In genomic region chr1:167223144-167224103, GRCh38 we compare ENCODE assay signal across 8 cellular contexts. TPM values are rescaled to one million over a fixed set of nuclear protein-coding genes. Genes with fewer than 3 reads are reported as not detected.
DNase-seq lines count a peak whose midpoint lies in the region; ATAC-seq, FAIRE-seq and TF ChIP-seq lines count a peak whose summit lies in the region.

No MANE protein-coding gene starts in this region.

- intact Hi-C loops in vagina (cut with DNase I), result no loop called here

- H3K36me3 Mint-ChIP-seq in stimulated activated naive CD8-positive, alpha-beta T cell treated with anti-CD3 and anti-CD28 coated beads, Interleukin-15, Interleukin-2, amounts not matched to agents 100 ng/mL and 50 ng/mL, for 24 hours (ENCODE audit: low read depth), result no peaks in the 10 kb centered on the region
- H3K36me3 Mint-ChIP-seq in activated CD4-positive, alpha-beta memory T cell treated with anti-CD3 and anti-CD28 coated beads, Interleukin-2, amount 10 ng/mL, durations not matched to agents 7 days and 5 days (ENCODE audit: low read depth), result peaks cover 14% of the 10 kb centered on the region

- TF ChIP-seq CTCF in vagina (IDR thresholded peaks at IDR 0.05), result no peak

- no peak overlapping the region for H3K4me3 ChIP-seq in vagina

- no peaks in the 10 kb centered on the region for H3K9me3 Mint-ChIP-seq in stimulated activated naive CD8-positive, alpha-beta T cell treated with anti-CD3 and anti-CD28 coated beads, Interleukin-15, Interleukin-2, amounts not matched to agents 100 ng/mL and 50 ng/mL, for 24 hours
- H3K9me3 Mint-ChIP-seq in activated CD4-positive, alpha-beta memory T cell treated with anti-CD3 and anti-CD28 coated beads, Interleukin-2, amount 10 ng/mL, durations not matched to agents 7 days and 5 days, result peaks cover 2% of the 10 kb centered on the region

- H3K27ac Mint-ChIP-seq in stimulated activated naive CD8-positive, alpha-beta T cell treated with anti-CD3 and anti-CD28 coated beads, Interleukin-15, Interleukin-2, amounts not matched to agents 100 ng/mL and 50 ng/mL, for 24 hours, result peak overlapping the region; percentile 98
- peak overlapping the region; percentile 1 for H3K27ac Mint-ChIP-seq in activated CD4-positive, alpha-beta memory T cell treated with anti-CD3 and anti-CD28 coated beads, Interleukin-2, amount 10 ng/mL, durations not matched to agents 7 days and 5 days

- H3K27me3 ChIP-seq in layer of hippocampus (ENCODE audit: control insufficient read depth, insufficient read depth, low read length), result no peaks in the 10 kb centered on the region
- no peaks in the 10 kb centered on the region for H3K27me3 ChIP-seq in vagina

- CTCF ChIA-PET in activated CD4-positive, alpha-beta memory T cell treated with anti-CD3 and anti-CD28 coated beads, Interleukin-2, amount 10 ng/mL, durations not matched to agents 7 days and 5 days (lab: Charles Lee), result interaction anchor here (0.8 to 2.3 kb wide), 7 partner anchors 15 to 348 kb away, joined by 3 to 6 read pairs (median 5); partner anchors contain the start of genes CD247 and TADA1

- FAIRE-seq in GM19239 (lab: Jason Lieb, UNC), result no peak

- no peak for TF ChIP-seq POLR2A in vagina (IDR thresholded peaks at IDR 0.05)

- no peak for ATAC-seq in stimulated activated naive CD8-positive, alpha-beta T cell treated with anti-CD3 and anti-CD28 coated beads, Interleukin-15, Interleukin-2, amounts not matched to agents 100 U/mL and 50 U/mL, for 24 hours
- ATAC-seq in GM18909 (IDR thresholded peaks at IDR 0.05; ENCODE audit: poor library complexity, unreplicated experiment) (no peak), HG02623 (IDR thresholded peaks at IDR 0.05; ENCODE audit: unreplicated experiment) (no peak)

- H3K4me3 Mint-ChIP-seq in stimulated activated naive CD8-positive, alpha-beta T cell treated with anti-CD3 and anti-CD28 coated beads, Interleukin-15, Interleukin-2, amounts not matched to agents 100 ng/mL and 50 ng/mL, for 24 hours, result peak overlapping the region; percentile 95
- H3K4me3 Mint-ChIP-seq in activated CD4-positive, alpha-beta memory T cell treated with anti-CD3 and anti-CD28 coated beads, Interleukin-2, amount 10 ng/mL, durations not matched to agents 7 days and 5 days, result no peak overlapping the region

- H3K9me3 ChIP-seq in vagina, result no peaks in the 10 kb centered on the region

- H3K27ac ChIP-seq in layer of hippocampus (ENCODE audit: low read depth, low read length), result peak overlapping the region; percentile 90
- peak overlapping the region; percentile 100 for H3K27ac ChIP-seq in vagina

- POLR2A ChIA-PET in activated CD4-positive, alpha-beta memory T cell treated with anti-CD3 and anti-CD28 coated beads, Interleukin-2, amount 10 ng/mL, durations not matched to agents 7 days and 5 days (lab: Charles Lee), result interaction anchor here (1.6 to 2.8 kb wide), 3 partner anchors 10 to 733 kb away, joined by 3 to 14 read pairs (median 6); no protein-coding TSS in a partner anchor

- H3K36me3 ChIP-seq in vagina, result no peaks in the 10 kb centered on the region

- no peaks in the 10 kb centered on the region for H3K27me3 Mint-ChIP-seq in stimulated activated naive CD8-positive, alpha-beta T cell treated with anti-CD3 and anti-CD28 coated beads, Interleukin-15, Interleukin-2, amounts not matched to agents 100 ng/mL and 50 ng/mL, for 24 hours
- H3K27me3 Mint-ChIP-seq in activated CD4-positive, alpha-beta memory T cell treated with anti-CD3 and anti-CD28 coated beads, Interleukin-2, amount 10 ng/mL, durations not matched to agents 7 days and 5 days, result no peaks in the 10 kb centered on the region

- DNase-seq in stimulated activated naive CD8-positive, alpha-beta T cell treated with anti-CD3 and anti-CD28 coated beads, Interleukin-15, Interleukin-2, amounts not matched to agents 100 U/mL and 50 U/mL, for 24 hours, result no peak
- DNase-seq in activated CD4-positive, alpha-beta memory T cell treated with anti-CD3 and anti-CD28 coated beads, Interleukin-2, amount 10 ng/mL, durations not matched to agents 7 days and 5 days, result no peak
- DNase-seq in vagina (ENCODE audit: extremely low spot score in 2 of 2) (no peak), GM19239 (ENCODE audit: insufficient read length, low spot score) (no peak)

- H3K4me1 ChIP-seq in vagina, result peaks cover 45% of the 10 kb centered on the region

- peaks cover 60% of the 10 kb centered on the region for H3K4me1 Mint-ChIP-seq in stimulated activated naive CD8-positive, alpha-beta T cell treated with anti-CD3 and anti-CD28 coated beads, Interleukin-15, Interleukin-2, amounts not matched to agents 100 ng/mL and 50 ng/mL, for 24 hours (ENCODE audit: low read depth)
- peaks cover 41% of the 10 kb centered on the region for H3K4me1 Mint-ChIP-seq in activated CD4-positive, alpha-beta memory T cell treated with anti-CD3 and anti-CD28 coated beads, Interleukin-2, amount 10 ng/mL, durations not matched to agents 7 days and 5 days

RNA-seq across cellular contexts. Expression of gene POU2F1, which starts 2.7 kb away (rescaled TPM):
- 10 to 100 TPM; 17.4 to 20.4 TPM for total RNA-seq in activated CD4-positive, alpha-beta memory T cell treated with anti-CD3 and anti-CD28 coated beads, Interleukin-2, amount 10 ng/mL, durations not matched to agents 7 days and 5 days
- 10.8 TPM for total RNA-seq in vagina
